20 cellular contexts compared by ENCODE assay signal in genomic region chr10:48498940-48499510, GRCh38.
DNase-seq lines count a peak whose midpoint lies in the region; ATAC-seq and TF ChIP-seq lines count a peak whose summit lies in the region.
"Had no signal": no experiment of that assay in that cellular context is flagged by ENCODE, and none has a peak within 500 bp of the region (broad histone marks: within the 10 kb centered on the region; RNA-seq: fewer than 3 reads in every experiment).

No MANE protein-coding gene starts in this region.

- H3K9ac ChIP-seq in colonic mucosa (ENCODE audit: low read depth in 2 of 2, low read length in 2 of 2): no peak overlapping the region

- H3K4me3 Mint-ChIP-seq in activated T-helper 2 cell treated with anti-CD3 and anti-CD28 coated beads, Interferon-gamma antibody, Interleukin-2, Interleukin-4, amounts not matched to agents 10 μg/mL and 5 μg/mL and 100 μg/mL, durations not matched to agents 14 hours and 24 hours and 36 hours (ENCODE audit: low read depth): no peak overlapping the region
- H3K4me3 Mint-ChIP-seq: CD4-positive, CD25-positive, alpha-beta regulatory T cell; H9 had no signal

- H3K27ac ChIP-seq in right atrium auricular region: no peak overlapping the region
- no peak overlapping the region for H3K27ac ChIP-seq in colonic mucosa
- H3K27ac ChIP-seq: RWPE1 had no signal

- no peak for TF ChIP-seq CTCF in right atrium auricular region (IDR thresholded peaks at IDR 0.05)
- no peak for TF ChIP-seq CTCF in colonic mucosa (IDR thresholded peaks at IDR 0.05)

- H3K36me3 Mint-ChIP-seq in activated T-helper 2 cell treated with anti-CD3 and anti-CD28 coated beads, Interferon-gamma antibody, Interleukin-2, Interleukin-4, amounts not matched to agents 10 μg/mL and 5 μg/mL and 100 μg/mL, durations not matched to agents 14 hours and 24 hours and 36 hours (ENCODE audit: low read depth): no peaks in the 10 kb centered on the region
- H3K36me3 Mint-ChIP-seq: CD4-positive, CD25-positive, alpha-beta regulatory T cell had no signal

- H3K4me3 ChIP-seq in right atrium auricular region: no peak overlapping the region
- H3K4me3 ChIP-seq in colonic mucosa: no peak overlapping the region

- H3K36me3 ChIP-seq in right atrium auricular region: no peaks in the 10 kb centered on the region
- H3K36me3 ChIP-seq in colonic mucosa: no peaks in the 10 kb centered on the region

- DNase-seq in right atrium auricular region (ENCODE audit: low spot score) (peak; percentile 42), Right ventricle myocardium superior (no peak), colonic mucosa (peak; percentile 10), mesenteric fat pad (ENCODE audit: low spot score) (peak; percentile 72), ureter (ENCODE audit: low spot score) (peak; percentile 33), AG20443 (ENCODE audit: low spot score) (no peak), CD1c-positive myeloid dendritic cell (ENCODE audit: extremely low spot score) (no peak)
- no peak for DNase-seq in activated T-helper 2 cell treated with anti-CD3 and anti-CD28 coated beads, Interferon-gamma antibody, Interleukin-2, Interleukin-4, amounts not matched to agents 10 μg/mL and 5 μg/mL and 100 μg/mL, durations not matched to agents 14 hours and 24 hours and 36 hours (ENCODE audit: low spot score)
- DNase-seq: AML-193; CD4-positive, CD25-positive, alpha-beta regulatory T cell; DMS79; H9; NCI-H1105; NCI-H1694; NCI-H2107; NCI-H446 treated with DMSO at 0.1 percent for 48 hours; NCI-H748 treated with DMSO at 0.1 percent for 48 hours; PC-3 had no signal

- H3K9me3 ChIP-seq in right atrium auricular region: no peaks in the 10 kb centered on the region
- no peaks in the 10 kb centered on the region for H3K9me3 ChIP-seq in colonic mucosa
- H3K9me3 ChIP-seq: Caco-2 had no signal

- H3K4me1 Mint-ChIP-seq in activated T-helper 2 cell treated with anti-CD3 and anti-CD28 coated beads, Interferon-gamma antibody, Interleukin-2, Interleukin-4, amounts not matched to agents 10 μg/mL and 5 μg/mL and 100 μg/mL, durations not matched to agents 14 hours and 24 hours and 36 hours (ENCODE audit: low read depth): peaks cover 9% of the 10 kb centered on the region

- no peak for ATAC-seq in Right ventricle myocardium superior (ENCODE audit: poor library complexity)
- ATAC-seq: PC-3 had no signal

- no peak overlapping the region for H3K27ac Mint-ChIP-seq in activated T-helper 2 cell treated with anti-CD3 and anti-CD28 coated beads, Interferon-gamma antibody, Interleukin-2, Interleukin-4, amounts not matched to agents 10 μg/mL and 5 μg/mL and 100 μg/mL, durations not matched to agents 14 hours and 24 hours and 36 hours
- H3K27ac Mint-ChIP-seq: CD4-positive, CD25-positive, alpha-beta regulatory T cell; H9 had no signal

- H3K27me3 Mint-ChIP-seq in activated T-helper 2 cell treated with anti-CD3 and anti-CD28 coated beads, Interferon-gamma antibody, Interleukin-2, Interleukin-4, amounts not matched to agents 10 μg/mL and 5 μg/mL and 100 μg/mL, durations not matched to agents 14 hours and 24 hours and 36 hours (ENCODE audit: low read depth): peaks cover 6% of the 10 kb centered on the region

- H3K9me3 Mint-ChIP-seq in activated T-helper 2 cell treated with anti-CD3 and anti-CD28 coated beads, Interferon-gamma antibody, Interleukin-2, Interleukin-4, amounts not matched to agents 10 μg/mL and 5 μg/mL and 100 μg/mL, durations not matched to agents 14 hours and 24 hours and 36 hours: no peaks in the 10 kb centered on the region
- H3K9me3 Mint-ChIP-seq: CD4-positive, CD25-positive, alpha-beta regulatory T cell; H9 had no signal

- H3K27me3 ChIP-seq in right atrium auricular region (no peaks in the 10 kb centered on the region), colonic mucosa (no peaks in the 10 kb centered on the region)

- peaks cover 0 to 9% of the 10 kb centered on the region in 2 donors for H3K4me1 ChIP-seq in right atrium auricular region
- H3K4me1 ChIP-seq in colonic mucosa: no peaks in the 10 kb centered on the region

- intact Hi-C loops in Right ventricle myocardium superior (cut with DNase I) (no loop called here), colonic mucosa (cut with DNase I) (no loop called here)
- intact Hi-C loops in activated T-helper 2 cell treated with anti-CD3 and anti-CD28 coated beads, Interferon-gamma antibody, Interleukin-2, Interleukin-4, amounts not matched to agents 10 μg/mL and 5 μg/mL and 100 μg/mL, durations not matched to agents 14 hours and 24 hours and 36 hours (cut with micrococcal nuclease): no loop called here

Comparison
In these comparisons a context has a peak if more than half of its experiments do, and no peak if none do; other contexts are left out.
1. DNase-seq: peak in right atrium auricular region (single experiment), colonic mucosa (single experiment), mesenteric fat pad (single experiment) and ureter (single experiment); none in Right ventricle myocardium superior (single experiment), activated T-helper 2 cell treated with anti-CD3 and anti-CD28 coated beads, Interferon-gamma antibody, Interleukin-2, Interleukin-4, amounts not matched to agents 10 μg/mL and 5 μg/mL and 100 μg/mL, durations not matched to agents 14 hours and 24 hours and 36 hours (single experiment), AG20443 (single experiment) and CD1c-positive myeloid dendritic cell (single experiment).